ENCODE assay signal across 11 cellular contexts in genomic region chr19:46946090-46946489, GRCh38.
A peak's percentile ranks its signal among the peaks of the same experiment; 100 is the strongest.
DNase-seq lines count a peak whose midpoint lies in the region; ATAC-seq and TF ChIP-seq lines count a peak whose summit lies in the region.
"Had no signal": no experiment of that assay in that cellular context is flagged by ENCODE, and none has a peak within 500 bp of the region (broad histone marks: within the 10 kb centered on the region; RNA-seq: fewer than 3 reads in every experiment).

No MANE protein-coding gene starts in this region.

- H3K9me3 ChIP-seq in cardiac muscle cell (ENCODE audit: low read depth) (no peaks in the 10 kb centered on the region), gastroesophageal sphincter (no peaks in the 10 kb centered on the region), prostate gland (no peaks in the 10 kb centered on the region), uterus (no peaks in the 10 kb centered on the region)
- H3K9me3 ChIP-seq in effector memory CD4-positive, alpha-beta T cell (ENCODE audit: control insufficient read depth, low read length), result no peaks in the 10 kb centered on the region

- DNase-seq in cardiac muscle cell (ENCODE audit: low read depth in 1 of 2, low spot score in 1 of 2) (no peak), Right ventricle myocardium superior (no peak), prostate gland (ENCODE audit: low spot score) (no peak), uterus (no peak), AG20443 (ENCODE audit: low spot score) (no peak)
- DNase-seq in effector memory CD4-positive, alpha-beta T cell, result no peak
- DNase-seq: activated CD4-positive, CD25-positive, alpha-beta regulatory T cell treated with anti-CD3 and anti-CD28 coated beads, Interleukin-2, amount 50 U/mL, for 72 hours; activated T-cell treated with anti-CD3 and anti-CD28 coated beads, Interleukin-2, amount 50 U/mL, for 72 hours had no signal

- peak overlapping the region; percentile 91 for H3K27ac ChIP-seq in cardiac muscle cell
- H3K27ac ChIP-seq in gastroesophageal sphincter, result peak overlapping the region; percentile 0 to 79 (median 75)
- peak overlapping the region; percentile 8 to 26 for H3K27ac ChIP-seq in prostate gland
- peak overlapping the region; percentile 53 to 74 for H3K27ac ChIP-seq in uterus
- H3K27ac ChIP-seq in effector memory CD4-positive, alpha-beta T cell (ENCODE audit: insufficient read depth, low read length, poor library complexity, severe bottlenecking), result no peak overlapping the region

- TF ChIP-seq POLR2A in gastroesophageal sphincter (IDR thresholded peaks at IDR 0.05) (no peak), prostate gland (IDR thresholded peaks at IDR 0.05) (no peak), uterus (IDR thresholded peaks at IDR 0.05) (no peak)

- TF ChIP-seq CTCF in cardiac muscle cell (IDR thresholded peaks at IDR 0.05; ENCODE audit: low read depth, low read length) (no peak), gastroesophageal sphincter (IDR thresholded peaks at IDR 0.05) (no peak), prostate gland (IDR thresholded peaks at IDR 0.05) (no peak), uterus (IDR thresholded peaks at IDR 0.05) (no peak)

- H3K27me3 ChIP-seq in cardiac muscle cell (no peaks in the 10 kb centered on the region), gastroesophageal sphincter (no peaks in the 10 kb centered on the region), prostate gland (replicated peaks; ENCODE audit: insufficient read depth) (no peaks in the 10 kb centered on the region), uterus (no peaks in the 10 kb centered on the region)
- H3K27me3 ChIP-seq in effector memory CD4-positive, alpha-beta T cell (replicated peaks; ENCODE audit: control insufficient read depth, insufficient read depth, low read length, poor library complexity, severe bottlenecking), result no peaks in the 10 kb centered on the region

- ATAC-seq in Right ventricle myocardium superior (ENCODE audit: poor library complexity) (no peak), gastroesophageal sphincter (no peak), HG03521 (IDR thresholded peaks at IDR 0.05; ENCODE audit: unreplicated experiment) (no peak)
- ATAC-seq: activated T-cell treated with anti-CD3 and anti-CD28 coated beads, Interleukin-2, amount 50 U/mL, for 72 hours; SK-N-SH treated with all-trans-retinoic acid at 6 μM for 48 hours had no signal

- 58 to 74% methylated on average over 2 of the region's 4 CpGs for WGBS in gastroesophageal sphincter (ENCODE audit: low coverage in 1 of 2), 2 donors
- 87% methylated on average over 4 of the region's 4 CpGs for WGBS in prostate gland

- H3K4me3 ChIP-seq in cardiac muscle cell (no peak overlapping the region), gastroesophageal sphincter (no peak overlapping the region), prostate gland (no peak overlapping the region), uterus (no peak overlapping the region)
- H3K4me3 ChIP-seq in effector memory CD4-positive, alpha-beta T cell (ENCODE audit: insufficient read depth, low read depth, low read length, poor library complexity, severe bottlenecking), result no peak overlapping the region

- intact Hi-C loops in Right ventricle myocardium superior (cut with DNase I), result no loop called here
- intact Hi-C loops in prostate gland (cut with DNase I), result no loop called here
- intact Hi-C loops in uterus (cut with DNase I; ENCODE audit: low total_unique reads), result no loop called here

- H3K36me3 ChIP-seq in cardiac muscle cell, result peaks cover 3% of the 10 kb centered on the region
- H3K36me3 ChIP-seq in gastroesophageal sphincter, result peaks cover 0 to 3% of the 10 kb centered on the region in 2 donors
- H3K36me3 ChIP-seq in prostate gland, result no peaks in the 10 kb centered on the region
- no peaks in the 10 kb centered on the region for H3K36me3 ChIP-seq in uterus
- peaks cover 3% of the 10 kb centered on the region for H3K36me3 ChIP-seq in effector memory CD4-positive, alpha-beta T cell (ENCODE audit: control insufficient read depth, insufficient read depth, low read length)

- H3K4me1 ChIP-seq in cardiac muscle cell (ENCODE audit: low read depth) (peaks cover 15% of the 10 kb centered on the region), gastroesophageal sphincter (peaks cover 9 to 73% (median 30%) of the 10 kb centered on the region in 3 donors), prostate gland (replicated peaks) (peaks cover 16% of the 10 kb centered on the region), uterus (peaks cover 12 to 16% of the 10 kb centered on the region in 2 donors)
- peaks cover 16% of the 10 kb centered on the region for H3K4me1 ChIP-seq in effector memory CD4-positive, alpha-beta T cell (ENCODE audit: control insufficient read depth, insufficient read depth, low read length, poor library complexity, severe bottlenecking)

- no peak for TF ChIP-seq EP300 in gastroesophageal sphincter (IDR thresholded peaks at IDR 0.05)
